ENCODE assay signal across 21 cellular contexts in the genomic region with DNA sequence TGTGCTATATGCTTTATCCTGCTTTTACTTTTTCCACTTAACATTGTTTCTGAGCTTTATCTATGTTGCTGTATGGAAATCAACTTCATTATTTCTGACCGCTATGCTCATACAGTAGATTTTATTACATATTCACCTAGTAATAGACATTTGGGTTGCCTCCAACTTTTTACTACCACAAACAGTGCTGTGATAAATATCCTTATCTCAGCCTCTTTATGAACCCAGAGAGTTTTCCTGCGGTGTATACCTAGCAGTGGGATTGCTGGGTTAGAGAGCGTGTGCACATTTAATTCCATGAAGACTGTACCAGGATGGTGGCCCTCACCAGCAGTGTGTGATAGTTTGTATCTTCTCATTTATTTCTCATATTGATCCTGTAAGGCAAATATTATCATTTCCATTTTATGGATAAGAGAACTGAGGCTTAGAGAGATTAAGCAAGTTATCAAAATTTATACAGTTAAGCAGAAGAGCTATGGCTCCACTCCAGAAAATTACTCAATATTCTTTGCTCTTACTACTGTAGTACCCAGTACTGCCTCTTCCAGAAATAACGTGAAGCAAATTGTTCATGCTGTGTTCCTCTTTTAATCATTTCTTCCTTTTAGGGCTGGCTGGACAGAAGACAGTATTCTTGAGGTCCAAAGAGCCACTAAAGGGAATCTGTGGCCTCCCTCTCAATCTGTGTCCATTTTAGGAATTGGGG. TPM values are rescaled to one million over a fixed set of nuclear protein-coding genes. Genes with fewer than 3 reads are reported as not detected.
"Had no signal": no experiment of that assay in that cellular context is flagged by ENCODE, and none has a peak within 500 bp of the region (broad histone marks: within the 10 kb centered on the region; RNA-seq: fewer than 3 reads in every experiment).

No MANE protein-coding gene starts in this region.

- H3K36me3 ChIP-seq: adrenal gland, neural progenitor cell, pancreas, sigmoid colon, thoracic aorta had no signal

- H3K4me1 ChIP-seq: adrenal gland, neural progenitor cell, pancreas had no signal

- DNase-seq: activated CD4-positive, alpha-beta memory T cell treated with anti-CD3 and anti-CD28 coated beads for 36 hours; activated CD4-positive, alpha-beta T cell treated with anti-CD3 and anti-CD28 coated beads for 36 hours; activated effector memory CD4-positive, alpha-beta T cell treated with Interleukin-2 at 50 U/mL for 16 hours; activated T-cell treated with anti-CD3 and anti-CD28 coated beads, Interleukin-2, amount 50 U/mL, for 4 hours; adrenal gland; glutamatergic neuron; hypothalamus; kidney; midbrain; naive B cell; pancreas; sigmoid colon; stimulated activated CD4-positive, alpha-beta T cell treated with anti-CD3 and anti-CD28 coated beads, Interleukin-12 subunit alpha, Interleukin-12 subunit beta, amount 100 ng/mL, for 4 hours; stimulated activated CD4-positive, alpha-beta T cell treated with anti-CD3 and anti-CD28 coated beads, Interleukin-2, amount 100 ng/mL, for 24 hours; T-helper 1 cell; T1000 had no signal

- H3K4me2 ChIP-seq: neural progenitor cell had no signal

- H3K27ac ChIP-seq: adrenal gland, neural progenitor cell, pancreas, sigmoid colon, thoracic aorta had no signal

- H3K9ac ChIP-seq: neural progenitor cell had no signal

- H3K9me3 ChIP-seq: adrenal gland, pancreas, sigmoid colon, thoracic aorta had no signal

- H3K27me3 ChIP-seq: sigmoid colon had no signal

- ATAC-seq: activated CD4-positive, alpha-beta T cell treated with anti-CD3 and anti-CD28 coated beads for 36 hours; activated T-cell treated with anti-CD3 and anti-CD28 coated beads, Interleukin-2, amount 50 U/mL, for 4 hours; stimulated activated effector memory CD8-positive, alpha-beta T cell treated with anti-CD3 and anti-CD28 coated beads, Interleukin-12 subunit alpha, Interleukin-12 subunit beta, amount 100 ng/mL, for 72 hours had no signal

- H2AFZ ChIP-seq: neural progenitor cell had no signal

- H3K4me3 ChIP-seq: adrenal gland, neural progenitor cell, pancreas, sigmoid colon, thoracic aorta had no signal

RNA-seq across cellular contexts. Expression of gene CISTR, which starts 26.3 kb away (rescaled TPM):
- total RNA-seq: activated CD4-positive, alpha-beta memory T cell treated with anti-CD3 and anti-CD28 coated beads for 36 hours; activated CD4-positive, alpha-beta T cell treated with anti-CD3 and anti-CD28 coated beads for 36 hours; activated T-cell treated with anti-CD3 and anti-CD28 coated beads, Interleukin-2, amount 50 U/mL, for 4 hours; adrenal gland; kidney; lower leg skin; pancreas; sigmoid colon; thoracic aorta; ureter had no signal
